9 cellular contexts compared by ENCODE assay signal in the genomic region with DNA sequence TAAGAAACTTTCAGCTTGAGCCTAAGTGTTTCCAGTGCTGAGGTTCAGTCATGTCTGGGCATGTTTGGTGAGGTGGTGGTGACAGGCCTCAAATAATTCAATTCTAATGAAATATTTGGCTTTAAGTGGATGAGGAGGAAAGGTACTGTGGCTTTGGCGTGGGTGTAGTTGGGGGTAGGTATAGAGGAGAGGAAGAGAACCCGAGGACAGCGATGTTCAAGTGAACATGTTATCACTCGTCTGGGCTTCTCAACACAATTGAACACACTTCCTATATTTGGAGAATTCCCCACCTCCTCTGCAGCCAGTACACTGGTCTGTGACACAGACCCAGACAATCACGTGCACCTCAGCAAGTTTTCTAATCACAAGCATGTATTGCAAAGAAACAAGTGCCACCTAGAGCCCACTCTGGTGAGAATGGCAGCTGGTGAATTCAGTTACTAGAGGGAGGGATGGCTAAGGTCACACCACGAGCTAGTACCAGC. TPM values are rescaled to one million over a fixed set of nuclear protein-coding genes. Genes with fewer than 3 reads are reported as not detected.
DNase-seq lines count a peak whose midpoint lies in the region; ATAC-seq and TF ChIP-seq lines count a peak whose summit lies in the region.
"Had no signal": no experiment of that assay in that cellular context is flagged by ENCODE, and none has a peak within 500 bp of the region (broad histone marks: within the 10 kb centered on the region; RNA-seq: fewer than 3 reads in every experiment).

No MANE protein-coding gene starts in this region.

- CTCF ChIA-PET in HEK293T (lab: Yijun Ruan, JAX), result no interaction called here

- no peaks in the 10 kb centered on the region for H3K27me3 ChIP-seq in esophagus muscularis mucosa

- TF ChIP-seq EP300 in esophagus muscularis mucosa (IDR thresholded peaks at IDR 0.05), result no peak

- DNase-seq in Caki2 (ENCODE audit: low read depth) (peak; percentile 26), SK-N-DZ (ENCODE audit: low spot score) (peak; percentile 30), left lobe of liver (ENCODE audit: low spot score) (no peak), HEK293T (ENCODE audit: extremely low spot score) (no peak), NCI-H1048 (lab: John Stamatoyannopoulos, UW) (no peak), esophagus muscularis mucosa (ENCODE audit: extremely low spot score) (no peak)

- H3K36me3 ChIP-seq in esophagus muscularis mucosa, result no peaks in the 10 kb centered on the region

- WGBS in esophagus muscularis mucosa, result 79% methylated on average over 6 of the region's 6 CpGs

- in situ Hi-C loops in Caki2 (cut with HindIII; ENCODE audit: low pct_unique_long_range_greater_than_20kb, low sequenced_read_pairs), result no loop called here

- ATAC-seq in GM18907 (IDR thresholded peaks at IDR 0.05; ENCODE audit: unreplicated experiment) (peak; percentile 88), HG03045 (IDR thresholded peaks at IDR 0.05; ENCODE audit: unreplicated experiment) (peak; percentile 80), left lobe of liver (peak; percentile 26)
- ATAC-seq: K562 had no signal

- no peak overlapping the region for H3K4me3 ChIP-seq in esophagus muscularis mucosa
- H3K4me3 ChIP-seq: K562 had no signal

- TF ChIP-seq POLR2A in esophagus muscularis mucosa (IDR thresholded peaks at IDR 0.05; ENCODE audit: low read depth), result no peak

- H3K27ac ChIP-seq in esophagus muscularis mucosa (replicated peaks in 1 of 4), result no peak overlapping the region

- H3K9me3 ChIP-seq in esophagus muscularis mucosa, result no peaks in the 10 kb centered on the region

- no peaks in the 10 kb centered on the region for H3K4me1 ChIP-seq in esophagus muscularis mucosa

- POLR2A ChIA-PET in HEK293T (lab: Yijun Ruan, JAX), result no interaction called here

- no peak for TF ChIP-seq CTCF in esophagus muscularis mucosa (IDR thresholded peaks at IDR 0.05)

- intact Hi-C loops in esophagus muscularis mucosa (cut with DNase I), result loop anchor here (5.0 kb wide), 1 partner anchor 685 kb away; no protein-coding TSS in a partner anchor

TF ChIP-seq in HEK293T, 16 proteins besides CTCF, POLR2A, EP300 and RAD21:
- TF ChIP-seq BHLHE40 (IDR thresholded peaks at IDR 0.05; ENCODE audit: borderline replicate concordance) (no peak), ZNF384 (IDR thresholded peaks at IDR 0.05) (no peak), FOXM1 (IDR thresholded peaks at IDR 0.05; ENCODE audit: borderline replicate concordance) (no peak), SUZ12 (IDR thresholded peaks at IDR 0.05) (no peak)
TF ChIP-seq in HEK293T: peak in this region for 0.

RNA-seq across cellular contexts. Expression of gene IFNG-AS1, which starts 53.0 kb away (rescaled TPM):
- total RNA-seq in Caki2 (2014; rRNA removed; shearing (Covaris generic); ENCODE audit: low replicate concordance), result not detected in 2 replicates
- polyA plus RNA-seq in SK-N-DZ (2014; cell fraction: cytosol; rRNA removed), result not detected in 2 replicates
- polyA plus RNA-seq in SK-N-DZ (2014; cell fraction: nucleus; rRNA removed), result not detected in 2 replicates
- total RNA-seq in left lobe of liver (not detected), esophagus muscularis mucosa (not detected)
- total RNA-seq: K562 had no signal
- polyA plus RNA-seq: K562 had no signal

Comparison
In these comparisons a context has a peak if more than half of its experiments do, and no peak if none do; other contexts are left out.
1. DNase-seq: peak in Caki2 (single experiment) and SK-N-DZ (single experiment); none in left lobe of liver (single experiment), HEK293T (single experiment), NCI-H1048 (single experiment) and esophagus muscularis mucosa (single experiment).
2. ATAC-seq: peak in every context shown above with its lines; median percentile 88 in GM18907; 80 in HG03045; 26 in left lobe of liver.